Comparison of ENCODE assay signal across 1 cellular context in genomic region chr6:43091592-43091991, GRCh38.
A peak's percentile ranks its signal among the peaks of the same experiment; 100 is the strongest.
TF ChIP-seq lines count a peak whose summit lies in the region.

No MANE protein-coding gene starts in this region.

TF ChIP-seq in endothelial cell of umbilical vein, 7 proteins besides CTCF, POLR2A, EP300 and RAD21:
- TF ChIP-seq FOS (IDR thresholded peaks at IDR 0.05; ENCODE audit: borderline replicate concordance, insufficient read depth, low read length) (no peak), GATA2 (IDR thresholded peaks at IDR 0.05; ENCODE audit: insufficient read depth, insufficient read length, low read depth, low read length) (peak; percentile 29)
